In the genomic region with DNA sequence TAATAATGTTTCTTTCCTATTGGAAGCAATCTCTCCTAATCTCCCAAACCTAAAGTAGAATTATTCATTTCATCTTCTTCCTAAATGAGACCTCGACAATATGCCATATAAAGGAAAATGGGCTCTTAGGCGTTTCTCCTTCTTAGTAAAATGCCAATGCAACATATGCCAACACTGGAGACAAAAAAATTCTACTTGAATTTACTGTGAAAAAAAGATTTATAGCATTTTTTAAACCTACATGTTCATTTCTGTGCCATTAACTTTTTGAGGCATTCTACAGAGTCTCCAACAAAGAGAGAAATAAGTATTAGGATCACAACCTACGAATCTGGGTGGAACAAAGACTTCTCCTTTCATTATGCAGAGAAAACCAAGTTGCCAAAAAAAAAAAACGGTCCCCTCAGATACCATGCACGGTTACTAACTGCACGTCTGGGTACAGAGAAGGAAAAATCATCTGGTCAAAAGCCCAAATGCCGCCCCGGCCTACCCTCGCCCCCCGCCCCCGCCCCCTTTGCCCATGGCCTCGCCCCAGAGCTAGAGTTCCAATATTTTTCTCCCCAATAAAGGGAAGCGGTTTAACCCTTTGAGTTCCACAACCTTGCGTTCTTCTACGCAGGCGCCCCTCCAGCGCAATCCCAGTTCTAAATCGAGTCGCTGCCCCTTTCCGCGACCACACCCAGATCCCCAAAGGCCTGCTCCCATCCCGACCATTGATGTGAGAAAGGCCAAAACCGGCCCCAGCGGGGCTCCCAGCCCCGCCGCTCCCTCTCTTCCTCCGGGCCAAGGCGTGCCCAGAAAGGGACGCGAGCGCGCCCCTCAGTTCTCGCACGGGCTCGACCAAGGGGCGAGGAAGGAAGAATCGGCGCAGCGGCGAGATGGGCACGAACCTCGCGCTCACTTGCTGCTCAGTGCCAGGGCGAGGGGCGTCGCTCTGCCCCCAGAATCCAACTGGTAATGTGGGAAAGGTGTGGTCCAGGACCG, we compare ENCODE assay signal across 8 cellular contexts. TPM values are rescaled to one million over a fixed set of nuclear protein-coding genes. Genes with fewer than 3 reads are reported as not detected.
DNase-seq lines count a peak whose midpoint lies in the region; ATAC-seq and TF ChIP-seq lines count a peak whose summit lies in the region.

No MANE protein-coding gene starts in this region.

- peak; percentile 23 for ATAC-seq in GM21423 (IDR thresholded peaks at IDR 0.05; ENCODE audit: unreplicated experiment)
- ATAC-seq in stimulated activated naive CD8-positive, alpha-beta T cell treated with anti-CD3 and anti-CD28 coated beads, Interleukin-15, Interleukin-2, amounts not matched to agents 100 U/mL and 50 U/mL, for 24 hours: peak; percentile 10

- no peak overlapping the region for H3K27ac ChIP-seq in HUES6 (ENCODE audit: low read depth, low read length)
- peak overlapping the region; percentile 73 for H3K27ac ChIP-seq in VCaP
- peak overlapping the region; percentile 78 for H3K27ac ChIP-seq in endodermal cell (ENCODE audit: low read depth, low read length)
- H3K27ac ChIP-seq in mesendoderm (ENCODE audit: low read depth, low read length): no peak overlapping the region

- no peaks in the 10 kb centered on the region for H3K79me1 ChIP-seq in mesendoderm (ENCODE audit: low read length)

- no peak overlapping the region for H2AK5ac ChIP-seq in mesendoderm (ENCODE audit: low read length)

- no peak overlapping the region for H4K8ac ChIP-seq in mesendoderm (ENCODE audit: low read depth, low read length)

- H3K36me3 ChIP-seq in HUES6 (ENCODE audit: control insufficient read depth, insufficient read depth, low read length) (no peaks in the 10 kb centered on the region), endodermal cell (ENCODE audit: control insufficient read depth, insufficient read depth, low read length) (no peaks in the 10 kb centered on the region), mesendoderm (ENCODE audit: control insufficient read depth, insufficient read depth, low read length) (no peaks in the 10 kb centered on the region)

- H4K5ac ChIP-seq in mesendoderm (ENCODE audit: low read length): no peak overlapping the region

- WGBS in endodermal cell (ENCODE audit: insufficient coverage in 1 of 2, insufficient read length in 1 of 2), 2 experiments: 3 to 7% methylated on average over 14 to 47 of the region's 47 CpGs
- no CpG with 5 or more reads among the region's 47 CpGs for WGBS in mesendoderm (ENCODE audit: extremely low coverage, insufficient coverage, low lambda C conversion rate)

- H2BK5ac ChIP-seq in mesendoderm (ENCODE audit: low read length): no peak overlapping the region

- H3K23ac ChIP-seq in mesendoderm (ENCODE audit: low read length): peak overlapping the region; percentile 48

- H3K4me1 ChIP-seq in HUES6 (ENCODE audit: control insufficient read depth, insufficient read depth, low read length) (no peaks in the 10 kb centered on the region), endodermal cell (ENCODE audit: control insufficient read depth, insufficient read depth, low read length) (no peaks in the 10 kb centered on the region), mesendoderm (ENCODE audit: control insufficient read depth, low read depth, low read length) (no peaks in the 10 kb centered on the region)

- peak overlapping the region; percentile 88 for H3K56ac ChIP-seq in mesendoderm (ENCODE audit: low read length)

- H3K27me3 ChIP-seq in HUES6 (ENCODE audit: control insufficient read depth, insufficient read depth, low read length) (no peaks in the 10 kb centered on the region), endodermal cell (ENCODE audit: control insufficient read depth, insufficient read depth, low read length, poor library complexity, severe bottlenecking) (no peaks in the 10 kb centered on the region), mesendoderm (ENCODE audit: insufficient read depth, low read length, poor library complexity) (no peaks in the 10 kb centered on the region)

- no peaks in the 10 kb centered on the region for H3K36me3 Mint-ChIP-seq in endodermal cell (ENCODE audit: low read depth)

- H3K27ac Mint-ChIP-seq in endodermal cell: peak overlapping the region; percentile 30

- DNase-seq in EL (peak; percentile 44), endodermal cell (peak; percentile 71), mesendoderm (peak; percentile 16), NCI-H1930 (lab: John Stamatoyannopoulos, UW) (no peak)
- DNase-seq in stimulated activated naive CD8-positive, alpha-beta T cell treated with anti-CD3 and anti-CD28 coated beads, Interleukin-15, Interleukin-2, amounts not matched to agents 100 U/mL and 50 U/mL, for 24 hours: peak; percentile 47

- no peaks in the 10 kb centered on the region for H3K9me3 Mint-ChIP-seq in endodermal cell

- peaks cover 1% of the 10 kb centered on the region for H3K4me1 Mint-ChIP-seq in endodermal cell

- H3K4ac ChIP-seq in mesendoderm (ENCODE audit: low read depth, low read length): no peak overlapping the region

- H2BK15ac ChIP-seq in mesendoderm (replicated peaks; ENCODE audit: low read depth): no peak overlapping the region

- H3K9me3 ChIP-seq in HUES6 (ENCODE audit: control insufficient read depth, insufficient read depth, low read depth, low read length): no peaks in the 10 kb centered on the region
- no peaks in the 10 kb centered on the region for H3K9me3 ChIP-seq in endodermal cell (ENCODE audit: control insufficient read depth, low read length)

- no peaks in the 10 kb centered on the region for H3K79me2 ChIP-seq in mesendoderm (ENCODE audit: control insufficient read depth, insufficient read depth, low read length)

- H3K9ac ChIP-seq in HUES6 (ENCODE audit: low read length) (peak overlapping the region; percentile 70), endodermal cell (ENCODE audit: extremely low read depth, low read length, poor library complexity, severe bottlenecking) (peak overlapping the region; percentile 57), mesendoderm (ENCODE audit: low read length) (peak overlapping the region; percentile 85)

- no peak for TF ChIP-seq CTCF in VCaP (conservative IDR thresholded peaks at IDR 0.05)
- TF ChIP-seq CTCF in endodermal cell (conservative IDR thresholded peaks at IDR 0.05): no peak

- H3K27me3 Mint-ChIP-seq in endodermal cell (ENCODE audit: insufficient read depth): no peaks in the 10 kb centered on the region

- no peak overlapping the region for H2BK120ac ChIP-seq in mesendoderm (ENCODE audit: low read depth, low read length)

- H3K4me3 ChIP-seq in HUES6 (ENCODE audit: low read depth, low read length) (peak overlapping the region; percentile 97), endodermal cell (ENCODE audit: low read length) (peak overlapping the region; percentile 94), mesendoderm (ENCODE audit: low read length) (peak overlapping the region; percentile 84)

- H3K18ac ChIP-seq in mesendoderm (ENCODE audit: low read length): no peak overlapping the region

- peak overlapping the region; percentile 79 for H3K4me3 Mint-ChIP-seq in endodermal cell

- H3K4me2 ChIP-seq in mesendoderm (ENCODE audit: low read length): peak overlapping the region; percentile 79

RNA-seq across cellular contexts. Expression of gene WDR47, which starts 1.0 kb away (rescaled TPM):
- 1 to 10 TPM; 7.5 to 9.2 TPM for total RNA-seq in endodermal cell
- 13.4 TPM for polyA plus RNA-seq in endodermal cell (2013, experiment 1 of 2)
- 13.4 TPM for polyA plus RNA-seq in endodermal cell (2013, experiment 2 of 2)
- polyA plus RNA-seq in mesendoderm (2013, experiment 1 of 2): 2.6 TPM
- 2.5 TPM for polyA plus RNA-seq in mesendoderm (2013, experiment 2 of 2)

RNA-seq across cellular contexts. Expression of gene TAF13, which starts 34.9 kb away (rescaled TPM):
- 10 to 100 TPM; 39.2 to 48.6 TPM for total RNA-seq in endodermal cell
- polyA plus RNA-seq in endodermal cell (2013, experiment 1 of 2): 35.5 TPM
- 37.9 TPM for polyA plus RNA-seq in endodermal cell (2013, experiment 2 of 2)
- polyA plus RNA-seq in mesendoderm (2013, experiment 1 of 2): 51.8 TPM
- polyA plus RNA-seq in mesendoderm (2013, experiment 2 of 2): 54.0 TPM

RNA-seq across cellular contexts. Expression of gene TMEM167B, which starts 49.6 kb away (rescaled TPM):
- total RNA-seq in endodermal cell: 10 to 100 TPM; 14.6 to 23.0 TPM
- 19.6 TPM for polyA plus RNA-seq in endodermal cell (2013, experiment 1 of 2)
- polyA plus RNA-seq in endodermal cell (2013, experiment 2 of 2): 17.1 TPM
- 13.3 TPM for polyA plus RNA-seq in mesendoderm (2013, experiment 1 of 2)
- polyA plus RNA-seq in mesendoderm (2013, experiment 2 of 2): 13.2 TPM

Comparison
In these comparisons a context has a peak if more than half of its experiments do, and no peak if none do; other contexts are left out.
1. DNase-seq: peak in EL (single experiment), endodermal cell (single experiment), mesendoderm (single experiment) and stimulated activated naive CD8-positive, alpha-beta T cell treated with anti-CD3 and anti-CD28 coated beads, Interleukin-15, Interleukin-2, amounts not matched to agents 100 U/mL and 50 U/mL, for 24 hours (single experiment); none in NCI-H1930 (0 of 2).
2. H3K27ac ChIP-seq: peak in VCaP (single experiment) and endodermal cell (single experiment); none in HUES6 (single experiment) and mesendoderm (single experiment).
3. Peak in every context shown above with its lines, with median percentiles within 50 percentile points of each other: H3K4me3 ChIP-seq and H3K9ac ChIP-seq.